10 cellular contexts compared by ENCODE assay signal in the genomic region with DNA sequence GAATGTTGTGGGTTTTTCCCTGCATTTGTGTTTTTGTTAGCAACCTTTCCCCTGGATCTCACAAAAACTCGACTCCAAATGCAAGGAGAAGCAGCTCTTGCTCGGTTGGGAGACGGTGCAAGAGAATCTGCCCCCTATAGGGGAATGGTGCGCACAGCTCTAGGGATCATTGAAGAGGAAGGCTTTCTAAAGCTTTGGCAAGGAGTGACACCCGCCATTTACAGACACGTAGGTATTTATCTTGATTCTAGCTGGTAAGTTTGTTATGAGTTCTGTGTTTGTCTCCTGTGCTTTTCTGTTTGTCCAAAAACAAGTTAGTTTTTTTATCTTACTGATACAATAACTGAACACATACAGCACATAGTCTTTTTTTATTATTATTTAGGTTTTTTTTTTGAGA. TPM values are rescaled to one million over a fixed set of nuclear protein-coding genes. Genes with fewer than 3 reads are reported as not detected.
DNase-seq lines count a peak whose midpoint lies in the region; ATAC-seq and TF ChIP-seq lines count a peak whose summit lies in the region.
"Had no signal": no experiment of that assay in that cellular context is flagged by ENCODE, and none has a peak within 500 bp of the region (broad histone marks: within the 10 kb centered on the region; RNA-seq: fewer than 3 reads in every experiment).

No MANE protein-coding gene starts in this region.

- peaks cover 7% of the 10 kb centered on the region for H3K4me1 ChIP-seq in lower lobe of right lung

- H3K4me3 Mint-ChIP-seq in brain = peak overlapping the region; percentile 31 to 68 (median 55)
- no peak overlapping the region for H3K4me3 Mint-ChIP-seq in activated CD4-positive, alpha-beta memory T cell treated with anti-CD3 and anti-CD28 coated beads, Interleukin-2, amount 10 ng/mL, durations not matched to agents 7 days and 5 days

- peak; percentile 54 for DNase-seq in Daoy (ENCODE audit: low read depth)
- DNase-seq in KBM-7 = peak; percentile 11
- DNase-seq in lower lobe of right lung = no peak
- DNase-seq in activated CD8-positive, alpha-beta memory T cell treated with anti-CD3 and anti-CD28 coated beads for 24 hours = no peak
- DNase-seq in activated CD4-positive, alpha-beta memory T cell treated with anti-CD3 and anti-CD28 coated beads, Interleukin-2, amount 10 ng/mL, durations not matched to agents 7 days and 5 days = no peak
- DNase-seq: NCI-H2081 treated with DMSO at 0.1 percent for 48 hours had no signal

- no peaks in the 10 kb centered on the region for H3K9me3 Mint-ChIP-seq in brain
- no peaks in the 10 kb centered on the region for H3K9me3 Mint-ChIP-seq in activated CD4-positive, alpha-beta memory T cell treated with anti-CD3 and anti-CD28 coated beads, Interleukin-2, amount 10 ng/mL, durations not matched to agents 7 days and 5 days

- peaks cover 45% of the 10 kb centered on the region for H3K4me1 Mint-ChIP-seq in brain
- peaks cover 15% of the 10 kb centered on the region for H3K4me1 Mint-ChIP-seq in activated CD4-positive, alpha-beta memory T cell treated with anti-CD3 and anti-CD28 coated beads, Interleukin-2, amount 10 ng/mL, durations not matched to agents 7 days and 5 days

- no peaks in the 10 kb centered on the region for H3K27me3 ChIP-seq in lower lobe of right lung (ENCODE audit: low read depth)
- H3K27me3 ChIP-seq: gastroesophageal sphincter had no signal

- peaks cover 5% of the 10 kb centered on the region for H3K36me3 Mint-ChIP-seq in brain
- no peaks in the 10 kb centered on the region for H3K36me3 Mint-ChIP-seq in activated CD4-positive, alpha-beta memory T cell treated with anti-CD3 and anti-CD28 coated beads, Interleukin-2, amount 10 ng/mL, durations not matched to agents 7 days and 5 days (ENCODE audit: low read depth)

- peak in 1 of 2 experiments; percentile 49 for TF ChIP-seq CTCF in brain (conservative IDR thresholded peaks at IDR 0.05)
- peak; percentile 7 for TF ChIP-seq CTCF in lower lobe of right lung (IDR thresholded peaks at IDR 0.05)

- peak overlapping the region in 1 of 5 experiments; percentile 32 for H3K27ac Mint-ChIP-seq in brain
- H3K27ac Mint-ChIP-seq in activated CD4-positive, alpha-beta memory T cell treated with anti-CD3 and anti-CD28 coated beads, Interleukin-2, amount 10 ng/mL, durations not matched to agents 7 days and 5 days = no peak overlapping the region

- ATAC-seq in lower lobe of right lung (no peak), HG02973 (IDR thresholded peaks at IDR 0.05; ENCODE audit: unreplicated experiment) (no peak), GM18907 (IDR thresholded peaks at IDR 0.05; ENCODE audit: unreplicated experiment) (no peak)
- ATAC-seq: gastroesophageal sphincter had no signal

- POLR2A ChIA-PET in activated CD4-positive, alpha-beta memory T cell treated with anti-CD3 and anti-CD28 coated beads, Interleukin-2, amount 10 ng/mL, durations not matched to agents 7 days and 5 days (lab: Charles Lee) = no interaction called here

- no peak overlapping the region for H3K4me3 ChIP-seq in lower lobe of right lung
- H3K4me3 ChIP-seq: gastroesophageal sphincter had no signal

- intact Hi-C loops in lower lobe of right lung (cut with DNase I) = no loop called here

- in situ Hi-C loops in KBM-7 (cut with MboI; ENCODE audit: low pct_unique_long_range_greater_than_20kb, low sequenced_read_pairs) = no loop called here

- H3K27me3 Mint-ChIP-seq in brain = peaks cover 16% of the 10 kb centered on the region
- H3K27me3 Mint-ChIP-seq in activated CD4-positive, alpha-beta memory T cell treated with anti-CD3 and anti-CD28 coated beads, Interleukin-2, amount 10 ng/mL, durations not matched to agents 7 days and 5 days = peaks cover 43% of the 10 kb centered on the region

- peaks cover 6% of the 10 kb centered on the region for H3K36me3 ChIP-seq in lower lobe of right lung

- CTCF ChIA-PET in activated CD4-positive, alpha-beta memory T cell treated with anti-CD3 and anti-CD28 coated beads, Interleukin-2, amount 10 ng/mL, durations not matched to agents 7 days and 5 days (lab: Charles Lee) = no interaction called here

- H3K9me3 ChIP-seq in lower lobe of right lung = no peaks in the 10 kb centered on the region
- H3K9me3 ChIP-seq: gastroesophageal sphincter had no signal

- H3K27ac ChIP-seq in lower lobe of right lung = no peak overlapping the region
- H3K27ac ChIP-seq: gastroesophageal sphincter had no signal

RNA-seq across cellular contexts. Expression of gene SLC25A27, which starts 3.0 kb away (rescaled TPM):
- total RNA-seq in Daoy (2014; rRNA removed; shearing (Covaris generic)) = 2.8 and 7.5 TPM in 2 replicates
- polyA plus RNA-seq in brain (ENCODE audit: insufficient read depth, low read depth, low replicate concordance) = 2.3 TPM
- total RNA-seq in lower lobe of right lung = 19.1 TPM
- not detected for total RNA-seq in activated CD4-positive, alpha-beta memory T cell treated with anti-CD3 and anti-CD28 coated beads, Interleukin-2, amount 10 ng/mL, durations not matched to agents 7 days and 5 days

RNA-seq across cellular contexts. Expression of gene CYP39A1, which starts 3.2 kb away (rescaled TPM):
- 2.9 and 5.1 TPM in 2 replicates for total RNA-seq in Daoy (2014; rRNA removed; shearing (Covaris generic))
- 0.48 TPM for polyA plus RNA-seq in brain (ENCODE audit: insufficient read depth, low read depth, low replicate concordance)
- total RNA-seq in lower lobe of right lung = 5.4 TPM
- total RNA-seq in activated CD4-positive, alpha-beta memory T cell treated with anti-CD3 and anti-CD28 coated beads, Interleukin-2, amount 10 ng/mL, durations not matched to agents 7 days and 5 days = not detected

RNA-seq across cellular contexts. Expression of gene TDRD6, which starts 31.9 kb away (rescaled TPM):
- total RNA-seq in Daoy (2014; rRNA removed; shearing (Covaris generic)) = not detected in 2 replicates
- polyA plus RNA-seq in brain (ENCODE audit: insufficient read depth, low read depth, low replicate concordance) = not detected
- total RNA-seq in lower lobe of right lung = 0.47 TPM
- not detected for total RNA-seq in activated CD4-positive, alpha-beta memory T cell treated with anti-CD3 and anti-CD28 coated beads, Interleukin-2, amount 10 ng/mL, durations not matched to agents 7 days and 5 days

Comparison
In these comparisons a context has a peak if more than half of its experiments do, and no peak if none do; other contexts are left out.
1. DNase-seq: peak in Daoy (single experiment) and KBM-7 (single experiment); none in lower lobe of right lung (single experiment), activated CD8-positive, alpha-beta memory T cell treated with anti-CD3 and anti-CD28 coated beads for 24 hours (single experiment) and activated CD4-positive, alpha-beta memory T cell treated with anti-CD3 and anti-CD28 coated beads, Interleukin-2, amount 10 ng/mL, durations not matched to agents 7 days and 5 days (single experiment).